8 cellular contexts compared by ENCODE assay signal in the genomic region with DNA sequence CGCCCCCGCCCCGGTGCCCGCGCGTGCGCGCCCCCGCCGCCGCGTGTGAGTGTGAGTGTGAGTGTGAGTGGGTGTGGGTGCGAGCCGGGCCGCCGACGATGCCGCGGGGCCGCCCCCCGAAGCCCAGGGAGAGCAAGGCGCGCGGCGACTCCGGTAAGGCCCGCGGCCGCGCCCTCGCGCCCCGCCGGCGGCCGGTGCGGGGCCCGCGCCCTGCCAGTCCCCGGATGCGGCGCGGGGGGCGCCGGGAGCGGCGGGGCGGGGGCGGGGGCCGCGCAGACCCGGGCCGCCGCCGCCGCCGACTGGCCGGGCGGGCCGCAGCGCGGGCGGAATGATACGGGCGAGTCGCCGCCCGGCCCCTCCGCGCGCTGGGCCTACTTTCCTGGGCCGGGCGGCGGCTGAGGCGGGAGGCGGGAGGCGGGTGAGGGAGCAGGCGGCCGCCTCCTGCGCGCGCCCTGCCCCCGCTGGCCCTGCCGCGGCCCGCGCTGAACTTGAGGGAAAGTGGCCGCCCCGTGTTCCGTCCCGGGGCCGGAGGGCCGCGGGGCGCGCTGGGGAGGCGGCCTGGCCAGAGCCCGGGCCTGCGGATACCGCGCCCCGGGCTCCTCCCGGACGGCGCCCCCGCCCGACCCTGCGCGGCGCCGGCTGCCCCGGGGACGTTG. TPM values are rescaled to one million over a fixed set of nuclear protein-coding genes. Genes with fewer than 3 reads are reported as not detected.
DNase-seq lines count a peak whose midpoint lies in the region; ATAC-seq, FAIRE-seq and TF ChIP-seq lines count a peak whose summit lies in the region.

ZNF236 (plus strand) TSS at position 48 of the 656 bp plus-strand sequence; CDS start at position 99, 51 bp downstream.

- H3K9me3 Mint-ChIP-seq in neural progenitor cell: peaks cover 3% of the 10 kb centered on the region

- no peaks in the 10 kb centered on the region for H3K27me3 Mint-ChIP-seq in neural progenitor cell (ENCODE audit: insufficient read depth, low read depth)

- H3K9me3 ChIP-seq in neural progenitor cell (ENCODE audit: low read depth): no peaks in the 10 kb centered on the region

- H3K4me3 ChIP-seq in foreskin fibroblast (ENCODE audit: low read depth in 1 of 2, low read length in 2 of 2) (peak within 1 kb of the TSS; percentile 75 to 78), neural progenitor cell (peak within 1 kb of the TSS; percentile 93)

- peak within 1 kb of the TSS; percentile 91 for H3K27ac Mint-ChIP-seq in neural progenitor cell

- peaks cover 13% of the 10 kb centered on the region for H3K36me3 Mint-ChIP-seq in neural progenitor cell

- H2AFZ ChIP-seq in neural progenitor cell (replicated peaks): peak within 1 kb of the TSS; percentile 29

- no peaks in the 10 kb centered on the region for H3K27me3 ChIP-seq in neural progenitor cell

- H3K4me3 Mint-ChIP-seq in neural progenitor cell: peak within 1 kb of the TSS; percentile 94

- peaks cover 22% of the 10 kb centered on the region for H3F3A ChIP-seq in neural progenitor cell (ENCODE audit: low read depth)

- DNase-seq in Caki2 (ENCODE audit: low read depth) (peak; percentile 48), HK-2 (ENCODE audit: unreplicated experiment) (peak; percentile 48), RCC 7860 (ENCODE audit: low spot score) (peak; percentile 30), activated gamma-delta T cell treated with Interleukin-2 at 50 U/mL for 16 hours (peak; percentile 62), foreskin fibroblast (peak; percentile 81 to 92), neural progenitor cell (ENCODE audit: low spot score) (peak; percentile 93), stromal cell of bone marrow (ENCODE audit: low read depth) (peak; percentile 54)

- H3K9ac ChIP-seq in neural progenitor cell: peak within 1 kb of the TSS; percentile 90

- H3K4me1 Mint-ChIP-seq in neural progenitor cell: peaks cover 33% of the 10 kb centered on the region

- H3K4me2 ChIP-seq in neural progenitor cell: peak within 1 kb of the TSS; percentile 89

- peaks cover 89% of the 10 kb centered on the region for H3K79me2 ChIP-seq in neural progenitor cell (ENCODE audit: low read depth)

- H3K4me1 ChIP-seq in neural progenitor cell: peaks cover 18% of the 10 kb centered on the region

- TF ChIP-seq CTCF in foreskin fibroblast (IDR thresholded peaks at IDR 0.05; ENCODE audit: low read depth, low read length): no peak
- TF ChIP-seq CTCF in neural progenitor cell (IDR thresholded peaks at IDR 0.05): no peak

- no peaks in the 10 kb centered on the region for H3K36me3 ChIP-seq in neural progenitor cell

- no peak for FAIRE-seq in RCC 7860 (lab: Jason Lieb, UNC)

- ATAC-seq in GM19463 (IDR thresholded peaks at IDR 0.05; ENCODE audit: unreplicated experiment): peak; percentile 41

- in situ Hi-C loops in Caki2 (cut with HindIII; ENCODE audit: low pct_unique_long_range_greater_than_20kb, low sequenced_read_pairs): no loop called here

- H3K27ac ChIP-seq in neural progenitor cell: peak within 1 kb of the TSS; percentile 79

- no peaks in the 10 kb centered on the region for H4K20me1 ChIP-seq in neural progenitor cell (ENCODE audit: low read depth)

RNA-seq across cellular contexts. Expression of gene ZNF236, which starts in this region (rescaled TPM):
- 5.2 and 6.4 TPM in 2 replicates for total RNA-seq in Caki2 (2014; rRNA removed; shearing (Covaris generic); ENCODE audit: low replicate concordance)
- total RNA-seq in neural progenitor cell (ENCODE audit: low replicate concordance): 11.5 and 14.3 TPM in 2 replicates

Comparison
In these comparisons a context has a peak if more than half of its experiments do, and no peak if none do; other contexts are left out.
1. Peak in every context shown above with its lines: DNase-seq, ATAC-seq, H3K4me3 ChIP-seq and H3K27ac ChIP-seq.
2. DNase-seq: peak in every context shown above with its lines; median percentile 93 in neural progenitor cell; 86 in foreskin fibroblast; 62 in activated gamma-delta T cell treated with Interleukin-2 at 50 U/mL for 16 hours; 54 in stromal cell of bone marrow; 48 in Caki2; 48 in HK-2; 30 in RCC 7860.